In the genomic region with DNA sequence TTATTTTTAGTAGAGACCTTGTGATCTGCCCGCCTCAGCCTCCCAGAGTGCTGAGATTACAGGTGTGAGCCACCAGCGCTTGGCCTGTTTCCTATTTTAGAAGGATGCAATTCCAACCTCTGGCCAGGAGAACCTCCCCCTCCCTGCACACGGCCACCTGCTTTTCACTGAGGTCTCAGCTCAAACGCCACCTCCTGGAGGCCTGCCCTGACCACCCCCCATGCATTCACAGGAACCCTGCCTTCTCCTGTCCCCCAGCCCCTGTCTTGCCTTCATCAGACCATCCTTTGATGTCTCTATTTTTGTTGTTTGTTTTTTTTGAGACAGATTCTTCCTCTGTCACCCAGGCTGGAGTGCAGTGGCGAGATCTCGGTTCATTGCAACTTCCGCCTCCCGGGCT, we compare ENCODE assay signal across 17 cellular contexts. TPM values are rescaled to one million over a fixed set of nuclear protein-coding genes. Genes with fewer than 3 reads are reported as not detected.
DNase-seq lines count a peak whose midpoint lies in the region; ATAC-seq and TF ChIP-seq lines count a peak whose summit lies in the region.
"Had no signal": no experiment of that assay in that cellular context is flagged by ENCODE, and none has a peak within 500 bp of the region (broad histone marks: within the 10 kb centered on the region; RNA-seq: fewer than 3 reads in every experiment).

No MANE protein-coding gene starts in this region.

- H3K27ac ChIP-seq in HCT116 (ENCODE audit: low read depth, low read length) (no peak overlapping the region), body of pancreas (no peak overlapping the region)
- H3K27ac ChIP-seq: SJSA1 had no signal

- RAD21 ChIA-PET in HCT116 (lab: Charles Lee; ENCODE audit: low non-redundant PET in 1 of 2, low total read pairs in 2 of 2, uncharacterized antibody in 2 of 2, unreplicated experiment in 2 of 2), result no interaction called here

- no peaks in the 10 kb centered on the region for H3K9me3 Mint-ChIP-seq in activated CD4-positive, alpha-beta T cell treated with anti-CD3 and anti-CD28 coated beads for 36 hours (ENCODE audit: low read depth)
- no peaks in the 10 kb centered on the region for H3K9me3 Mint-ChIP-seq in activated T-helper 2 cell treated with anti-CD3 and anti-CD28 coated beads, Interferon-gamma antibody, Interleukin-2, Interleukin-4, amounts not matched to agents 10 μg/mL and 5 μg/mL and 100 μg/mL, durations not matched to agents 14 hours and 24 hours and 36 hours
- no peaks in the 10 kb centered on the region for H3K9me3 Mint-ChIP-seq in nephron progenitor cell
- H3K9me3 Mint-ChIP-seq: dendritic cell treated with granulocyte-macrophage colony-stimulating factor and Interleukin-4, amounts not matched to agents 40 ng/mL and 50 ng/mL, for 4 days had no signal

- H3K9me3 ChIP-seq in HCT116 (ENCODE audit: control insufficient read depth in 1 of 2, insufficient read depth in 1 of 2, low read depth in 1 of 2, low read length in 2 of 2) (no peaks in the 10 kb centered on the region), body of pancreas (no peaks in the 10 kb centered on the region)

- peaks cover 31% of the 10 kb centered on the region for H3K4me1 Mint-ChIP-seq in activated CD4-positive, alpha-beta T cell treated with anti-CD3 and anti-CD28 coated beads for 36 hours
- H3K4me1 Mint-ChIP-seq in activated T-helper 2 cell treated with anti-CD3 and anti-CD28 coated beads, Interferon-gamma antibody, Interleukin-2, Interleukin-4, amounts not matched to agents 10 μg/mL and 5 μg/mL and 100 μg/mL, durations not matched to agents 14 hours and 24 hours and 36 hours (ENCODE audit: low read depth), result peaks cover 17% of the 10 kb centered on the region
- peaks cover 27% of the 10 kb centered on the region for H3K4me1 Mint-ChIP-seq in nephron progenitor cell

- H3K79me2 ChIP-seq in HCT116 (ENCODE audit: insufficient read depth, low read length), result peaks cover 44% of the 10 kb centered on the region

- TF ChIP-seq RAD21 in HCT116 (IDR thresholded peaks at IDR 0.05; ENCODE audit: low read depth), result no peak

- CTCF ChIA-PET in activated CD4-positive, alpha-beta T cell treated with anti-CD3 and anti-CD28 coated beads for 36 hours (lab: Charles Lee), result interaction anchor here (0.8 to 3.4 kb wide), 3 partner anchors 20 to 65 kb away, joined by 4 to 17 read pairs (median 6); no protein-coding TSS in a partner anchor
- CTCF ChIA-PET in HCT116 (lab: Charles Lee), result no interaction called here

- no peaks in the 10 kb centered on the region for H3K27me3 Mint-ChIP-seq in activated CD4-positive, alpha-beta T cell treated with anti-CD3 and anti-CD28 coated beads for 36 hours
- H3K27me3 Mint-ChIP-seq in activated T-helper 2 cell treated with anti-CD3 and anti-CD28 coated beads, Interferon-gamma antibody, Interleukin-2, Interleukin-4, amounts not matched to agents 10 μg/mL and 5 μg/mL and 100 μg/mL, durations not matched to agents 14 hours and 24 hours and 36 hours (ENCODE audit: low read depth), result no peaks in the 10 kb centered on the region
- H3K27me3 Mint-ChIP-seq in nephron progenitor cell (ENCODE audit: low read depth, poor library complexity), result no peaks in the 10 kb centered on the region

- H4K20me1 ChIP-seq in HCT116 (ENCODE audit: insufficient read depth), result no peaks in the 10 kb centered on the region

- TSS peak; percentile 26 for BruUV-seq in HCT116 (replicated peaks; lab: Mats Ljungman, UMichigan)

- POLR2A ChIA-PET in activated CD4-positive, alpha-beta T cell treated with anti-CD3 and anti-CD28 coated beads for 36 hours (lab: Charles Lee), result interaction anchor here (0.6 to 0.8 kb wide), 2 partner anchors 42 kb away, joined by 3 read pairs; a partner anchor contains a TSS
- POLR2A ChIA-PET in HCT116 (lab: Charles Lee), result no interaction called here

- peaks cover 38% of the 10 kb centered on the region for H3K36me3 Mint-ChIP-seq in activated CD4-positive, alpha-beta T cell treated with anti-CD3 and anti-CD28 coated beads for 36 hours (ENCODE audit: low read depth)
- peaks cover 50% of the 10 kb centered on the region for H3K36me3 Mint-ChIP-seq in activated T-helper 2 cell treated with anti-CD3 and anti-CD28 coated beads, Interferon-gamma antibody, Interleukin-2, Interleukin-4, amounts not matched to agents 10 μg/mL and 5 μg/mL and 100 μg/mL, durations not matched to agents 14 hours and 24 hours and 36 hours (ENCODE audit: low read depth)
- peaks cover 19% of the 10 kb centered on the region for H3K36me3 Mint-ChIP-seq in nephron progenitor cell (ENCODE audit: low read depth)

- no peak overlapping the region for H3K4me3 ChIP-seq in HCT116 (replicated peaks in 1 of 2; ENCODE audit: low read depth in 1 of 2, low read length in 2 of 2)
- no peak overlapping the region for H3K4me3 ChIP-seq in body of pancreas
- H3K4me3 ChIP-seq: SJSA1 had no signal

- WGBS in body of pancreas, 2 donors, result 82 to 84% methylated on average over 8 of the region's 8 CpGs

- H3K9me2 ChIP-seq in HCT116 (ENCODE audit: insufficient read depth), result no peaks in the 10 kb centered on the region

- H2AFZ ChIP-seq in HCT116 (ENCODE audit: low read depth, low read length, poor library complexity, severe bottlenecking), result no peak overlapping the region

- peak overlapping the region; percentile 93 for H3K4me3 Mint-ChIP-seq in activated CD4-positive, alpha-beta T cell treated with anti-CD3 and anti-CD28 coated beads for 36 hours
- peak overlapping the region; percentile 95 for H3K4me3 Mint-ChIP-seq in activated T-helper 2 cell treated with anti-CD3 and anti-CD28 coated beads, Interferon-gamma antibody, Interleukin-2, Interleukin-4, amounts not matched to agents 10 μg/mL and 5 μg/mL and 100 μg/mL, durations not matched to agents 14 hours and 24 hours and 36 hours (ENCODE audit: low read depth)
- H3K4me3 Mint-ChIP-seq in nephron progenitor cell, result no peak overlapping the region
- H3K4me3 Mint-ChIP-seq: dendritic cell treated with granulocyte-macrophage colony-stimulating factor and Interleukin-4, amounts not matched to agents 40 ng/mL and 50 ng/mL, for 4 days had no signal

- intact Hi-C loops in activated CD4-positive, alpha-beta T cell treated with anti-CD3 and anti-CD28 coated beads for 36 hours (cut with DNase I, micrococcal nuclease), result no loop called here
- intact Hi-C loops in HCT116 (cut with micrococcal nuclease), result no loop called here
- intact Hi-C loops in activated T-helper 2 cell treated with anti-CD3 and anti-CD28 coated beads, Interferon-gamma antibody, Interleukin-2, Interleukin-4, amounts not matched to agents 10 μg/mL and 5 μg/mL and 100 μg/mL, durations not matched to agents 14 hours and 24 hours and 36 hours (cut with micrococcal nuclease), result no loop called here
- intact Hi-C loops in body of pancreas (cut with DNase I), result no loop called here

- peaks cover 6 to 21% of the 10 kb centered on the region in 2 experiments; a peak in 3 of 4 replicates for H3K4me1 ChIP-seq in HCT116 (ENCODE audit: control insufficient read depth in 1 of 2, insufficient read depth in 2 of 2, low read length in 2 of 2)
- peaks cover 55% of the 10 kb centered on the region for H3K4me1 ChIP-seq in body of pancreas

- 0 out of 6 replicates have a peak, but pooled peaks of 1 of the 3 experiments have one; percentile 9 for TF ChIP-seq CTCF in HCT116 (IDR thresholded peaks at IDR 0.05 in 2 of 3, conservative IDR thresholded peaks at IDR 0.05 in 1 of 3; ENCODE audit: borderline replicate concordance in 1 of 3, insufficient read depth in 1 of 3, low read depth in 2 of 3, low read length in 2 of 3)
- TF ChIP-seq CTCF in nephron progenitor cell (IDR thresholded peaks at IDR 0.05), result no peak
- no peak for TF ChIP-seq CTCF in body of pancreas (IDR thresholded peaks at IDR 0.05)

- peak overlapping the region; percentile 47 for H3K27ac Mint-ChIP-seq in activated CD4-positive, alpha-beta T cell treated with anti-CD3 and anti-CD28 coated beads for 36 hours
- H3K27ac Mint-ChIP-seq in activated T-helper 2 cell treated with anti-CD3 and anti-CD28 coated beads, Interferon-gamma antibody, Interleukin-2, Interleukin-4, amounts not matched to agents 10 μg/mL and 5 μg/mL and 100 μg/mL, durations not matched to agents 14 hours and 24 hours and 36 hours, result no peak overlapping the region
- H3K27ac Mint-ChIP-seq in nephron progenitor cell, result peak overlapping the region; percentile 80
- H3K27ac Mint-ChIP-seq: dendritic cell treated with granulocyte-macrophage colony-stimulating factor and Interleukin-4, amounts not matched to agents 40 ng/mL and 50 ng/mL, for 4 days had no signal

- H3K36me3 ChIP-seq in HCT116 (ENCODE audit: control insufficient read depth in 1 of 2, insufficient read depth in 2 of 2, low read length in 2 of 2), result peaks cover 2 to 25% of the 10 kb centered on the region in 2 experiments; a peak in 2 of 4 replicates
- H3K36me3 ChIP-seq in body of pancreas (replicated peaks in 1 of 2; ENCODE audit: insufficient read depth in 1 of 2, low read depth in 2 of 2), result peaks cover 0 to 7% of the 10 kb centered on the region in 2 donors

- TF ChIP-seq POLR2A in HCT116 (IDR thresholded peaks at IDR 0.05; ENCODE audit: borderline replicate concordance, extremely low read depth, insufficient read depth, insufficient read length) (no peak), body of pancreas (IDR thresholded peaks at IDR 0.05) (no peak)

- ATAC-seq in activated CD4-positive, alpha-beta T cell treated with anti-CD3 and anti-CD28 coated beads for 36 hours, result no peak
- ATAC-seq in HCT116 (no peak), body of pancreas (no peak)

- no peak for DNase-seq in activated CD4-positive, alpha-beta T cell treated with anti-CD3 and anti-CD28 coated beads for 36 hours
- DNase-seq in activated CD4-positive, alpha-beta T cell treated with anti-CD3 and anti-CD28 coated beads, Interleukin-2, amount 50 U/mL, for 4 hours, result no peak
- DNase-seq in HCT116 (ENCODE audit: low read depth, low spot score) (no peak), nephron progenitor cell (no peak), middle frontal gyrus (ENCODE audit: extremely low spot score, low spot score) (no peak), body of pancreas (no peak)
- DNase-seq in activated T-helper 2 cell treated with anti-CD3 and anti-CD28 coated beads, Interferon-gamma antibody, Interleukin-2, Interleukin-4, amounts not matched to agents 10 μg/mL and 5 μg/mL and 100 μg/mL, durations not matched to agents 14 hours and 24 hours and 36 hours (ENCODE audit: low spot score), result no peak
- no peak for DNase-seq in stimulated activated CD4-positive, alpha-beta T cell treated with anti-CD3 and anti-CD28 coated beads, Interleukin-2, amount 100 ng/mL, for 24 hours
- DNase-seq: activated CD4-positive, alpha-beta T cell treated with anti-CD3 and anti-CD28 coated beads, Interleukin-2, amount 50 U/mL, for 1 hour; NCI-H1694; NCI-H226; T1000 had no signal

- H3K4me2 ChIP-seq in HCT116 (ENCODE audit: low read length), result peak overlapping the region; percentile 95; the same call in 1 of the 2 replicates

- no peak overlapping the region for H3K9ac ChIP-seq in HCT116 (ENCODE audit: low read length)

- H3K27me3 ChIP-seq in HCT116 (ENCODE audit: insufficient read depth, low read length), result no peaks in the 10 kb centered on the region
- H3K27me3 ChIP-seq in body of pancreas, result no peaks in the 10 kb centered on the region
- H3K27me3 ChIP-seq: SJSA1 had no signal

RNA-seq across cellular contexts. Expression of a gene that starts 2.3 kb away (rescaled TPM):
- total RNA-seq in activated CD4-positive, alpha-beta T cell treated with anti-CD3 and anti-CD28 coated beads for 36 hours, result 100 to 1,000 TPM; 180 to 242 TPM
- 150 TPM for total RNA-seq in HCT116 (2021; ENCODE audit: unreplicated experiment)
- 140 and 159 TPM in 2 replicates for polyA plus RNA-seq in HCT116 (2012)
- total RNA-seq in activated T-helper 2 cell treated with anti-CD3 and anti-CD28 coated beads, Interferon-gamma antibody, Interleukin-2, Interleukin-4, amounts not matched to agents 10 μg/mL and 5 μg/mL and 100 μg/mL, durations not matched to agents 14 hours and 24 hours and 36 hours, result 230 and 233 TPM in 2 replicates
- total RNA-seq in body of pancreas, result 100 to 1,000 TPM in 1 of 2 donors, 10 to 100 TPM in 1; 50.3 to 159 TPM

RNA-seq across cellular contexts. Expression of a gene that starts 10.4 kb away (rescaled TPM):
- total RNA-seq in activated CD4-positive, alpha-beta T cell treated with anti-CD3 and anti-CD28 coated beads for 36 hours, result not detected
- total RNA-seq in HCT116 (2021; ENCODE audit: unreplicated experiment) (0.25 TPM), body of pancreas (not detected)
- 1.0 and 1.4 TPM in 2 replicates for polyA plus RNA-seq in HCT116 (2012)
- total RNA-seq in activated T-helper 2 cell treated with anti-CD3 and anti-CD28 coated beads, Interferon-gamma antibody, Interleukin-2, Interleukin-4, amounts not matched to agents 10 μg/mL and 5 μg/mL and 100 μg/mL, durations not matched to agents 14 hours and 24 hours and 36 hours, result 0.18 TPM in 1 of 2 replicates, not detected in the other
- total RNA-seq: glomerular endothelial cell, lower leg skin, SJSA1, subcutaneous adipose tissue had no signal

RNA-seq across cellular contexts. Expression of a gene that starts 42.2 kb away (rescaled TPM):
- 10 to 100 TPM; 74.3 to 89.6 TPM for total RNA-seq in activated CD4-positive, alpha-beta T cell treated with anti-CD3 and anti-CD28 coated beads for 36 hours
- total RNA-seq in HCT116 (2021; ENCODE audit: unreplicated experiment) (80.7 TPM), body of pancreas (10 to 100 TPM; 37.9 to 83.4 TPM)
- polyA plus RNA-seq in HCT116 (2012), result 54.2 and 62.1 TPM in 2 replicates
- total RNA-seq in activated T-helper 2 cell treated with anti-CD3 and anti-CD28 coated beads, Interferon-gamma antibody, Interleukin-2, Interleukin-4, amounts not matched to agents 10 μg/mL and 5 μg/mL and 100 μg/mL, durations not matched to agents 14 hours and 24 hours and 36 hours, result 97.8 and 102 TPM in 2 replicates

RNA-seq across cellular contexts. Expression of a gene that starts 45.0 kb away (rescaled TPM):
- 100 to 1,000 TPM; 180 to 190 TPM for total RNA-seq in activated CD4-positive, alpha-beta T cell treated with anti-CD3 and anti-CD28 coated beads for 36 hours
- total RNA-seq in HCT116 (2021; ENCODE audit: unreplicated experiment) (155 TPM), body of pancreas (100 to 1,000 TPM; 104 to 136 TPM)
- 81.8 and 102 TPM in 2 replicates for polyA plus RNA-seq in HCT116 (2012)
- total RNA-seq in activated T-helper 2 cell treated with anti-CD3 and anti-CD28 coated beads, Interferon-gamma antibody, Interleukin-2, Interleukin-4, amounts not matched to agents 10 μg/mL and 5 μg/mL and 100 μg/mL, durations not matched to agents 14 hours and 24 hours and 36 hours, result 190 and 202 TPM in 2 replicates
